Comparison of ENCODE assay signal across 32 cellular contexts in the genomic region with DNA sequence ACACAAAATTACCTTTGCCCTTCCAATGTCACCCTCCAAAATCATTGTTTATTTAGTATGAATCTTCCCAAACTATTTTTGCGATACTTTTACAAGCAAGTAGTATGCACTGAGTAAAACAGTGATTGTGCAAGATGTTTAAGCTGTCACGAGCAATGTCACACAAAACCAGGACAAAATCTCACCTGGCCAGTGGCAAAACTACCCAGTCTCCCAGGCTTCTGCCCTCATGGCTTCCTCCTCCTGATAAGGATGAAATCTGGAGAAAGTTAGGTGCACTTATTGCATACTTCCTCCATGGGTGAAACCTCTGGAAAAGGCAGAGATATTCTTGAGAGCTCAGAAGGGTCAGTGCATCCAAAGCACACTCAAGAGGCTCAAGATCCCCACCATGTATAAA.
"Had no signal": no experiment of that assay in that cellular context is flagged by ENCODE, and none has a peak within 500 bp of the region (broad histone marks: within the 10 kb centered on the region; RNA-seq: fewer than 3 reads in every experiment).

No MANE protein-coding gene starts in this region.

- H3K36me3 Mint-ChIP-seq: naive thymus-derived CD4-positive, alpha-beta T cell; natural killer cell; stimulated activated memory B cell treated with anti-CD40 and anti-IgM and Interleukin-4, amounts not matched to agents 10 μg/mL and 1 μg/mL and 100 μg/mL, for 72 hours; type B pancreatic cell had no signal

- H3K4me2 ChIP-seq: smooth muscle cell had no signal

- H2AFZ ChIP-seq: parathyroid adenoma had no signal

- H3K36me3 ChIP-seq: neutrophil, ovary, spleen, suprapubic skin, tibial artery, transverse colon, upper lobe of right lung, uterus had no signal

- DNase-seq: naive thymus-derived CD4-positive, alpha-beta T cell; natural killer cell; nucleus accumbens; ovary; posterior cingulate gyrus; psoas muscle; right cardiac atrium; spleen; stimulated activated CD4-positive, alpha-beta T cell treated with anti-CD3 and anti-CD28 coated beads, Interleukin-12 subunit alpha, Interleukin-12 subunit beta, amount 100 ng/mL, for 4 hours; stimulated activated CD4-positive, alpha-beta T cell treated with anti-CD3 and anti-CD28 coated beads, Interleukin-1b, Interleukin-23, amount 100 ng/mL, for 48 hours; stimulated activated CD4-positive, alpha-beta T cell treated with anti-CD3 and anti-CD28 coated beads, Interleukin-4, amount 100 ng/mL, for 1 hour; stimulated activated CD4-positive, alpha-beta T cell treated with anti-CD3 and anti-CD28 coated beads, Interleukin-4, amount 100 ng/mL, for 4 hours; stimulated activated CD8-positive, alpha-beta memory T cell treated with anti-CD3 and anti-CD28 coated beads, Interleukin-4, amount 100 ng/mL, for 48 hours; stimulated activated naive CD4-positive, alpha-beta T cell; stimulated activated naive CD8-positive, alpha-beta T cell treated with anti-CD3 and anti-CD28 coated beads, Interleukin-15, amount 100 ng/mL, for 72 hours; stimulated activated naive CD8-positive, alpha-beta T cell treated with anti-CD3 and anti-CD28 coated beads, Interleukin-15, Interleukin-2, amounts not matched to agents 100 U/mL and 50 U/mL, for 24 hours; substantia nigra; testis; tibial artery; transverse colon; upper lobe of right lung; uterus had no signal

- H3K4me1 ChIP-seq: parathyroid adenoma, psoas muscle, spleen, suprapubic skin, testis, tibial artery, transverse colon, upper lobe of right lung, uterus had no signal

- H3K4me1 Mint-ChIP-seq: naive thymus-derived CD4-positive, alpha-beta T cell; natural killer cell; nephron; stimulated activated memory B cell treated with anti-CD40 and anti-IgM and Interleukin-4, amounts not matched to agents 10 μg/mL and 1 μg/mL and 100 μg/mL, for 72 hours; stimulated activated naive CD8-positive, alpha-beta T cell treated with anti-CD3 and anti-CD28 coated beads, Interleukin-15, amount 100 ng/mL, for 72 hours had no signal

- H3K9me3 ChIP-seq: neutrophil, ovary, psoas muscle, spleen, suprapubic skin, testis, tibial artery, transverse colon, upper lobe of right lung, uterus had no signal

- H3K27ac Mint-ChIP-seq: naive thymus-derived CD4-positive, alpha-beta T cell; natural killer cell; nephron; progenitor cell of endocrine pancreas; stimulated activated memory B cell treated with anti-CD40 and anti-IgM and Interleukin-4, amounts not matched to agents 10 μg/mL and 1 μg/mL and 100 μg/mL, for 72 hours; stimulated activated naive CD8-positive, alpha-beta T cell treated with anti-CD3 and anti-CD28 coated beads, Interleukin-15, amount 100 ng/mL, for 72 hours; type B pancreatic cell had no signal

- H3K79me2 ChIP-seq: parathyroid adenoma had no signal

- H3K9me3 Mint-ChIP-seq: nephron, type B pancreatic cell had no signal

- H3K27me3 Mint-ChIP-seq: type B pancreatic cell had no signal

- H3K4me3 Mint-ChIP-seq: naive thymus-derived CD4-positive, alpha-beta T cell; natural killer cell; nephron; stimulated activated memory B cell treated with anti-CD40 and anti-IgM and Interleukin-4, amounts not matched to agents 10 μg/mL and 1 μg/mL and 100 μg/mL, for 72 hours; stimulated activated naive CD8-positive, alpha-beta T cell treated with anti-CD3 and anti-CD28 coated beads, Interleukin-15, amount 100 ng/mL, for 72 hours; type B pancreatic cell had no signal

- H3K9ac ChIP-seq: parathyroid adenoma had no signal

- H3K27ac ChIP-seq: neutrophil, ovary, parathyroid adenoma, psoas muscle, skin epidermis, spleen, suprapubic skin, testis, tibial artery, transverse colon, upper lobe of right lung, uterus had no signal

- H3K27me3 ChIP-seq: neutrophil, ovary, spleen, suprapubic skin, testis, tibial artery, transverse colon, upper lobe of right lung, uterus had no signal

- ATAC-seq: naive thymus-derived CD4-positive, alpha-beta T cell; natural killer cell; psoas muscle; right cardiac atrium; sciatic nerve; stimulated activated memory B cell treated with anti-CD40 and anti-IgM and Interleukin-4, amounts not matched to agents 10 μg/mL and 1 μg/mL and 100 μg/mL, for 72 hours; stimulated activated naive CD8-positive, alpha-beta T cell treated with anti-CD3 and anti-CD28 coated beads, Interleukin-15, amount 100 ng/mL, for 72 hours; stimulated activated naive CD8-positive, alpha-beta T cell treated with anti-CD3 and anti-CD28 coated beads, Interleukin-15, Interleukin-2, amounts not matched to agents 100 U/mL and 50 U/mL, for 24 hours; upper lobe of right lung had no signal

- H3K4me3 ChIP-seq: ovary, psoas muscle, skin epidermis, smooth muscle cell, spleen, suprapubic skin, testis, tibial artery, transverse colon, upper lobe of right lung, uterus had no signal
